In genomic region chr10:101817542-101818118, GRCh38 we compare ENCODE assay signal across 1 cellular context.
TF ChIP-seq lines count a peak whose summit lies in the region.

No MANE protein-coding gene starts in this region.

TF ChIP-seq in HepG2, 621 proteins besides CTCF, POLR2A, EP300 and RAD21 (continued from another document):
- TF ChIP-seq BCL3 (CRISPR knock-in tag; IDR thresholded peaks at IDR 0.05) (0 out of 2 replicates have a peak, but pooled peaks have one; percentile 44), MTA3 (CRISPR knock-in tag; IDR thresholded peaks at IDR 0.05) (no peak)
